In genomic region chr2:138187221-138187620, GRCh38 we compare ENCODE assay signal across 27 cellular contexts.
DNase-seq lines count a peak whose midpoint lies in the region; ATAC-seq, FAIRE-seq and TF ChIP-seq lines count a peak whose summit lies in the region.
"Had no signal": no experiment of that assay in that cellular context is flagged by ENCODE, and none has a peak within 500 bp of the region (broad histone marks: within the 10 kb centered on the region; RNA-seq: fewer than 3 reads in every experiment).

No MANE protein-coding gene starts in this region.

- H4K20me1 ChIP-seq in HepG2 (ENCODE audit: insufficient read depth, low read length) = no peaks in the 10 kb centered on the region

- H3K27ac ChIP-seq in HepG2 (ENCODE audit: extremely low read length, insufficient read depth, low read length) (no peak overlapping the region), right lobe of liver (no peak overlapping the region)
- H3K27ac ChIP-seq: GM23248, SJCRH30 had no signal

- TF ChIP-seq RAD21 in HepG2 (CRISPR knock-in tag; IDR thresholded peaks at IDR 0.05) = no peak

- BruUV-seq in HepG2 (replicated peaks; lab: Mats Ljungman, UMichigan) = no TSS peak

- no peak overlapping the region for H2AFZ ChIP-seq in HepG2 (ENCODE audit: low read length)
- H2AFZ ChIP-seq: GM23248 had no signal

- in situ Hi-C loops in HepG2 (cut with HindIII; ENCODE audit: extremely low pct_ligation_motif_present, low pct_unique_long_range_greater_than_20kb) = no loop called here

- 0 out of 3 replicates have a peak, but pooled peaks have one; percentile 28 for ATAC-seq in HepG2
- no peak for ATAC-seq in right lobe of liver
- no peak for ATAC-seq in left lobe of liver
- ATAC-seq: PC-3, Right ventricle myocardium inferior had no signal

- POLR2A ChIA-PET in HepG2 (lab: Yijun Ruan, JAX) = no interaction called here

- TF ChIP-seq CTCF in HepG2 (CRISPR knock-in tag; IDR thresholded peaks at IDR 0.05) (no peak), right lobe of liver (IDR thresholded peaks at IDR 0.05) (no peak)

- H3K4me2 ChIP-seq in HepG2 (ENCODE audit: low read depth, low read length) = no peak overlapping the region

- CTCF ChIA-PET in HepG2 (lab: Yijun Ruan, JAX; ENCODE audit: low intra/inter-chr PET ratio, low total read pairs) = no interaction called here

- no peak overlapping the region for H3K9ac ChIP-seq in HepG2 (ENCODE audit: insufficient read depth, low read depth, low read length)
- H3K9ac ChIP-seq: GM23248 had no signal

- 68% methylated on average over 5 of the region's 5 CpGs for WGBS in HepG2 (ENCODE audit: low lambda C conversion rate)
- WGBS in right lobe of liver (ENCODE audit: insufficient coverage, low coverage, low lambda C conversion rate, missing lambda C conversion rate) = 62% methylated on average over 5 of the region's 5 CpGs

- H3K4me3 ChIP-seq in HepG2 (replicated peaks in 1 of 3; ENCODE audit: insufficient read depth in 1 of 3, low read depth in 2 of 3, low read length in 3 of 3) (no peak overlapping the region), right lobe of liver (no peak overlapping the region)
- H3K4me3 ChIP-seq: GM23248, HAP-1, SJCRH30 had no signal

- H3K4me1 ChIP-seq in HepG2 (ENCODE audit: insufficient read depth, low read length) (peaks cover 11% of the 10 kb centered on the region), right lobe of liver (no peaks in the 10 kb centered on the region)

- H3K9me3 ChIP-seq in HepG2 (ENCODE audit: low read length) (no peaks in the 10 kb centered on the region), right lobe of liver (no peaks in the 10 kb centered on the region)
- H3K9me3 ChIP-seq: HAP-1, SJCRH30 had no signal

- intact Hi-C loops in HepG2 (cut with micrococcal nuclease; ENCODE audit: unreplicated experiment) (no loop called here), right lobe of liver (cut with DNase I) (no loop called here), cardiac septum (cut with DNase I) (no loop called here)

- DNase-seq in HepG2 (ENCODE audit: low spot score) (no peak), right lobe of liver (no peak), foreskin melanocyte (peak; percentile 88), pons (ENCODE audit: low spot score) (peak; percentile 84), cardiac septum (ENCODE audit: low spot score) (no peak), COLO668 (lab: John Stamatoyannopoulos, UW; ENCODE audit: unreplicated experiment) (no peak), left lobe of liver (ENCODE audit: low spot score) (no peak)
- DNase-seq: 8988T; ACHN; GM23248; HFFc6; IMR-90; KG1; NCI-H1092; NCI-H1417 treated with DMSO at 0.1 percent for 48 hours; NCI-H1694 treated with DMSO at 0.1 percent for 48 hours; NCI-H2081; NCI-H2171; NCI-H524; NCI-H82; NK-92 treated with Interleukin-12 subunit alpha and Interleukin-12 subunit beta, amount 100 ng/mL, for 24 hours; PC-3; SJCRH30 had no signal

- H3K27me3 ChIP-seq in HepG2 (ENCODE audit: control insufficient read depth in 1 of 2, insufficient read depth in 2 of 2, low read length in 2 of 2) (no peaks in the 10 kb centered on the region), right lobe of liver (no peaks in the 10 kb centered on the region)

- FAIRE-seq in HepG2 (lab: Jason Lieb, UNC) = no peak
- FAIRE-seq: D721Med, GM18507 had no signal

- TF ChIP-seq POLR2A in HepG2 (IDR thresholded peaks at IDR 0.05; ENCODE audit: insufficient read depth in 1 of 2, low read depth in 2 of 2, low read length in 2 of 2) (no peak), right lobe of liver (IDR thresholded peaks at IDR 0.05) (no peak)

- H3K79me2 ChIP-seq in HepG2 (ENCODE audit: insufficient read depth, low read length) = no peaks in the 10 kb centered on the region

- H3K36me3 ChIP-seq in HepG2 (replicated peaks in 1 of 2; ENCODE audit: control insufficient read depth in 1 of 2, insufficient read depth in 2 of 2, low read length in 2 of 2) (no peaks in the 10 kb centered on the region), right lobe of liver (no peaks in the 10 kb centered on the region)
- H3K36me3 ChIP-seq: HAP-1, SJCRH30 had no signal

- no peak for TF ChIP-seq EP300 in HepG2 (IDR thresholded peaks at IDR 0.05; ENCODE audit: low read depth in 2 of 2, low read length in 2 of 2)
- TF ChIP-seq EP300 in HepG2 (CRISPR knock-in tag; IDR thresholded peaks at IDR 0.05; ENCODE audit: borderline replicate concordance) = no peak

TF ChIP-seq in HepG2, 621 proteins besides CTCF, POLR2A, EP300 and RAD21:
- TF ChIP-seq HOXA5 (CRISPR knock-in tag; IDR thresholded peaks at IDR 0.05) (no peak), ZFX (CRISPR knock-in tag; IDR thresholded peaks at IDR 0.05; ENCODE audit: low read depth) (no peak), ZNF747 (CRISPR knock-in tag; IDR thresholded peaks at IDR 0.05; ENCODE audit: borderline replicate concordance) (no peak), ZNF782 (CRISPR knock-in tag; IDR thresholded peaks at IDR 0.05; ENCODE audit: borderline replicate concordance) (no peak), HNF1B (CRISPR knock-in tag; IDR thresholded peaks at IDR 0.05) (no peak), ZNF264 (CRISPR knock-in tag; IDR thresholded peaks at IDR 0.05) (no peak), ZNF136 (CRISPR knock-in tag; IDR thresholded peaks at IDR 0.05; ENCODE audit: low read depth) (no peak), FOXK2 (IDR thresholded peaks at IDR 0.05) (no peak), HNRNPL (IDR thresholded peaks at IDR 0.05; ENCODE audit: low read depth, low read length) (no peak)

Comparison
In these comparisons a context has a peak if more than half of its experiments do, and no peak if none do; other contexts are left out.
1. DNase-seq: peak in foreskin melanocyte (single experiment) and pons (single experiment); none in HepG2 (single experiment), right lobe of liver (0 of 3), cardiac septum (single experiment), COLO668 (single experiment) and left lobe of liver (single experiment).